Comparison of ENCODE assay signal across 18 cellular contexts in the genomic region with DNA sequence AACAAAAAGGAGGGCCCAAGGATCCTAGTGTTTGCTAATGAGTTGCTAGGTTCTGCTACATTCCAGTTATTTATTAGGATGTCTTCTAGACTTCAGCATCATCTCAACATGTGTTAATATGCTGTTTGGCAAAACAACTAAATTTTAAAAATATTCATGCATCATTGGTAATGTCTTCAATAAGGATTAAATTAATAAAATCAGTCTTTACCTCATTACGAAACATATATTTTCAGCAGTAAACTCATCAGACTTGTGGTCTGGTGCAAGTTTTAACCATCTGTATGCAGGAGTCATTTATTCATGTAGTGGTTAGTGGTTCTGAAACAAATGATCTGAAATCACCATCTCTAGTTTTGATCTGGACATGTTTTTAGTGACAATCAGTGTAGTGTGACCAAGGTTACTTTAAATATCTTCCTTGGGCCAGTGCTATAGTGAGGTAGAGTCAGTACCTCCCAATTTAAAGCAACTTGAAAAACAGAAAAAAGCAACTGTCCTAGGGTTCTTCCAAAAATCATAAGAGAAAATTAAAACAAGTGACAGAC.
DNase-seq lines count a peak whose midpoint lies in the region; ATAC-seq, FAIRE-seq and TF ChIP-seq lines count a peak whose summit lies in the region.
"Had no signal": no experiment of that assay in that cellular context is flagged by ENCODE, and none has a peak within 500 bp of the region (broad histone marks: within the 10 kb centered on the region; RNA-seq: fewer than 3 reads in every experiment).

No MANE protein-coding gene starts in this region.

- FAIRE-seq in GM18507 (lab: Jason Lieb, UNC), result peak; percentile 83

- no peaks in the 10 kb centered on the region for H3K4me1 Mint-ChIP-seq in mesothelial cell of epicardium

- H3K27ac Mint-ChIP-seq in mesothelial cell of epicardium, result no peak overlapping the region
- H3K27ac Mint-ChIP-seq: activated T-helper 1 cell treated with anti-CD3 and anti-CD28 coated beads, Interleukin-12 subunit alpha, Interleukin-12 subunit beta, Interleukin-2, Interleukin-4 antibody, amounts not matched to agents 30 ng/mL and 10 ng/mL and 1 ng/mL, durations not matched to agents 14 hours and 24 hours and 36 hours; naive thymus-derived CD8-positive, alpha-beta T cell; T-helper 1 cell treated with Interleukin-12 subunit alpha and Interleukin-12 subunit beta and Interleukin-4 antibody, amounts not matched to agents 30 μg/mL and 1 μg/mL, for 36 hours had no signal

- no peak for DNase-seq in GM18507 (ENCODE audit: extremely low spot score, insufficient read length, low read depth)
- DNase-seq in mesothelial cell of epicardium (ENCODE audit: low spot score in 2 of 2, unreplicated experiment in 2 of 2), result no peak
- DNase-seq in effector CD4-positive, alpha-beta T cell, result no peak
- DNase-seq in NCI-H2227 treated with DMSO at 0.1 percent for 48 hours (lab: John Stamatoyannopoulos, UW), result no peak
- DNase-seq in GDM1 (lab: John Stamatoyannopoulos, UW), result no peak
- DNase-seq: activated CD4-positive, alpha-beta T cell treated with anti-CD3 and anti-CD28 coated beads for 4 hours; IMR-90; naive thymus-derived CD8-positive, alpha-beta T cell; NCI-H1417 treated with DMSO at 0.1 percent for 48 hours; NCI-H526; Peyer's patch; stimulated activated CD4-positive, alpha-beta T cell treated with anti-CD3 and anti-CD28 coated beads, Interleukin-2, amount 100 ng/mL, for 48 hours; stimulated activated naive CD4-positive, alpha-beta T cell treated with Interleukin-2 at 50 U/mL for 16 hours had no signal

- H3K36me3 Mint-ChIP-seq in mesothelial cell of epicardium, result no peaks in the 10 kb centered on the region
- H3K36me3 Mint-ChIP-seq: naive thymus-derived CD8-positive, alpha-beta T cell had no signal

- H3K9me3 Mint-ChIP-seq in mesothelial cell of epicardium, result no peaks in the 10 kb centered on the region
- H3K9me3 Mint-ChIP-seq: activated T-helper 1 cell treated with anti-CD3 and anti-CD28 coated beads, Interleukin-12 subunit alpha, Interleukin-12 subunit beta, Interleukin-2, Interleukin-4 antibody, amounts not matched to agents 30 ng/mL and 10 ng/mL and 1 ng/mL, durations not matched to agents 14 hours and 24 hours and 36 hours; T-helper 1 cell treated with Interleukin-12 subunit alpha and Interleukin-12 subunit beta and Interleukin-4 antibody, amounts not matched to agents 30 μg/mL and 1 μg/mL, for 36 hours had no signal

- no peak for TF ChIP-seq CTCF in mesothelial cell of epicardium (IDR thresholded peaks at IDR 0.05; ENCODE audit: unreplicated experiment)

- peak; percentile 81 for ATAC-seq in GM19455 (IDR thresholded peaks at IDR 0.05; ENCODE audit: unreplicated experiment)
- ATAC-seq in HG02759 (IDR thresholded peaks at IDR 0.05; ENCODE audit: unreplicated experiment), result peak; percentile 87
- ATAC-seq in HG03432 (IDR thresholded peaks at IDR 0.05; ENCODE audit: unreplicated experiment), result peak; percentile 84
- ATAC-seq: naive thymus-derived CD8-positive, alpha-beta T cell had no signal

- H3K4me3 Mint-ChIP-seq in mesothelial cell of epicardium, result no peak overlapping the region
- H3K4me3 Mint-ChIP-seq: activated T-helper 1 cell treated with anti-CD3 and anti-CD28 coated beads, Interleukin-12 subunit alpha, Interleukin-12 subunit beta, Interleukin-2, Interleukin-4 antibody, amounts not matched to agents 30 ng/mL and 10 ng/mL and 1 ng/mL, durations not matched to agents 14 hours and 24 hours and 36 hours; naive thymus-derived CD8-positive, alpha-beta T cell; T-helper 1 cell treated with Interleukin-12 subunit alpha and Interleukin-12 subunit beta and Interleukin-4 antibody, amounts not matched to agents 30 μg/mL and 1 μg/mL, for 36 hours had no signal

- H3K27me3 Mint-ChIP-seq in mesothelial cell of epicardium (ENCODE audit: low read depth), result no peaks in the 10 kb centered on the region
